ENCODE assay signal across 7 cellular contexts in genomic region chr19:11987405-11988231, GRCh38. TPM values are rescaled to one million over a fixed set of nuclear protein-coding genes. Genes with fewer than 3 reads are reported as not detected.
A peak's percentile ranks its signal among the peaks of the same experiment; 100 is the strongest.
DNase-seq lines count a peak whose midpoint lies in the region; ATAC-seq lines count a peak whose summit lies in the region.

No MANE protein-coding gene starts in this region.

- peak overlapping the region; percentile 55 for H3K27ac ChIP-seq in layer of hippocampus (ENCODE audit: low read depth, low read length)

- H3K27me3 ChIP-seq in layer of hippocampus (ENCODE audit: control insufficient read depth, insufficient read depth, low read length) = no peaks in the 10 kb centered on the region

- DNase-seq in NCI-H345 treated with DMSO at 0.1 percent for 48 hours (lab: John Stamatoyannopoulos, UW; ENCODE audit: unreplicated experiment) (peak; percentile 45), cerebellum (ENCODE audit: low spot score) (peak; percentile 97)
- DNase-seq in activated CD4-positive, CD25-positive, alpha-beta regulatory T cell treated with anti-CD3 and anti-CD28 coated beads, Interleukin-2, amount 50 U/mL, for 72 hours = peak; percentile 91
- DNase-seq in stimulated activated CD4-positive, alpha-beta T cell treated with anti-CD3 and anti-CD28 coated beads, Interleukin-1b, Interleukin-23, amount 100 ng/mL, for 1 hour (ENCODE audit: low read depth in 2 of 2) = peak; percentile 67 to 87

- ATAC-seq in GM18519 (IDR thresholded peaks at IDR 0.05; ENCODE audit: low FRiP score, unreplicated experiment) (peak; percentile 66), HG03103 (IDR thresholded peaks at IDR 0.05; ENCODE audit: low read depth, unreplicated experiment) (peak; percentile 77)

RNA-seq across cellular contexts. Expression of gene ZNF763, which starts 22.8 kb away (rescaled TPM):
- 6.0 TPM for total RNA-seq in cerebellum

RNA-seq across cellular contexts. Expression of gene ZNF433, which starts 47.9 kb away (rescaled TPM):
- 15.1 TPM for total RNA-seq in cerebellum

Comparison
In these comparisons a context has a peak if more than half of its experiments do, and no peak if none do; other contexts are left out.
1. Peak in every context shown above with its lines: DNase-seq, ATAC-seq and H3K27ac ChIP-seq.
2. DNase-seq: peak in every context shown above with its lines; median percentile 97 in cerebellum; 91 in activated CD4-positive, CD25-positive, alpha-beta regulatory T cell treated with anti-CD3 and anti-CD28 coated beads, Interleukin-2, amount 50 U/mL, for 72 hours; 77 in stimulated activated CD4-positive, alpha-beta T cell treated with anti-CD3 and anti-CD28 coated beads, Interleukin-1b, Interleukin-23, amount 100 ng/mL, for 1 hour; 45 in NCI-H345 treated with DMSO at 0.1 percent for 48 hours.